Comparison of ENCODE assay signal across 9 cellular contexts in genomic region chr2:112032615-112033457, GRCh38. TPM values are rescaled to one million over a fixed set of nuclear protein-coding genes. Genes with fewer than 3 reads are reported as not detected.
A peak's percentile ranks its signal among the peaks of the same experiment; 100 is the strongest.
DNase-seq lines count a peak whose midpoint lies in the region; ATAC-seq and TF ChIP-seq lines count a peak whose summit lies in the region.
"Had no signal": no experiment of that assay in that cellular context is flagged by ENCODE, and none has a peak within 500 bp of the region (broad histone marks: within the 10 kb centered on the region; RNA-seq: fewer than 3 reads in every experiment).

No MANE protein-coding gene starts in this region.

- H3T11ph ChIP-seq in H9 (ENCODE audit: low read length) = no peak overlapping the region

- H3K4ac ChIP-seq in H9 (ENCODE audit: low read depth, low read length) = no peak overlapping the region

- no peak overlapping the region for H3K14ac ChIP-seq in H9 (ENCODE audit: insufficient read depth, low read length)

- H3K27me3 ChIP-seq in H9 (ENCODE audit: insufficient read depth, low read length) (no peaks in the 10 kb centered on the region), cardiac muscle cell (no peaks in the 10 kb centered on the region)

- no peak overlapping the region for H3K4me3 ChIP-seq in cardiac muscle cell
- H3K4me3 ChIP-seq in skeletal muscle cell (ENCODE audit: low read depth, low read length) = no peak overlapping the region

- no peak overlapping the region for H2BK20ac ChIP-seq in H9 (ENCODE audit: low read depth, low read length, poor library complexity, severe bottlenecking)

- DNase-seq in H9 = no peak
- peak in 1 of 2 donors; percentile 89 for DNase-seq in cardiac muscle cell (ENCODE audit: low read depth in 1 of 2, low spot score in 1 of 2)
- peak; percentile 41 for DNase-seq in skeletal muscle cell (ENCODE audit: low read depth)
- DNase-seq in UCSD-AML1 (lab: John Stamatoyannopoulos, UW; ENCODE audit: unreplicated experiment) = no peak
- DNase-seq in GM20000 (ENCODE audit: low spot score) = no peak
- DNase-seq: NCI-H2081 treated with DMSO at 0.1 percent for 48 hours had no signal

- H3K23me2 ChIP-seq in H9 (ENCODE audit: insufficient read length, low read depth, low read length, poor library complexity, severe bottlenecking) = no peaks in the 10 kb centered on the region

- no peak overlapping the region for H2BK12ac ChIP-seq in H9 (ENCODE audit: insufficient read length, low read depth, low read length)

- no CpG with 5 or more reads among the region's 4 CpGs for WGBS in H9 (ENCODE audit: extremely low coverage, insufficient read length, low lambda C conversion rate)

- no peak overlapping the region for H4K8ac ChIP-seq in H9 (replicated peaks; ENCODE audit: insufficient read length, low read depth, low read length)

- no peak overlapping the region for H3K4me3 Mint-ChIP-seq in H9

- no peaks in the 10 kb centered on the region for H3K79me1 ChIP-seq in H9 (ENCODE audit: insufficient read depth, low read depth, low read length, poor library complexity, severe bottlenecking)

- H3K4me1 Mint-ChIP-seq in H9 = peaks cover 20 to 25% of the 10 kb centered on the region in 2 experiments

- H3K9me3 ChIP-seq in H9 (ENCODE audit: control insufficient read depth, low read depth, low read length) (no peaks in the 10 kb centered on the region), cardiac muscle cell (ENCODE audit: low read depth) (no peaks in the 10 kb centered on the region)

- H2AFZ ChIP-seq in H9 (ENCODE audit: low read length) = no peak overlapping the region

- no peak overlapping the region for H2AK5ac ChIP-seq in H9 (ENCODE audit: insufficient read length, low read length)

- H4K91ac ChIP-seq in H9 (ENCODE audit: insufficient read length, low read depth, low read length) = no peak overlapping the region

- H3K27ac ChIP-seq in H9 (ENCODE audit: insufficient read length, low read depth, low read length) (no peak overlapping the region), cardiac muscle cell (no peak overlapping the region)

- H2BK120ac ChIP-seq in H9 (ENCODE audit: low read depth, low read length, poor library complexity, severe bottlenecking) = no peak overlapping the region

- no peaks in the 10 kb centered on the region for H4K20me1 ChIP-seq in H9 (ENCODE audit: control insufficient read depth, insufficient read depth, insufficient read length)

- TF ChIP-seq CTCF in H9 (conservative IDR thresholded peaks at IDR 0.05) (peak; percentile 24; the same call in 2 of the 3 replicates), cardiac muscle cell (IDR thresholded peaks at IDR 0.05; ENCODE audit: low read depth, low read length) (peak; percentile 39), GM20000 (IDR thresholded peaks at IDR 0.05; ENCODE audit: extremely low read depth, missing control alignments) (no peak)

- H3K4me1 ChIP-seq in H9 (ENCODE audit: insufficient read depth, low read length) = no peaks in the 10 kb centered on the region
- H3K4me1 ChIP-seq in cardiac muscle cell (ENCODE audit: low read depth) = peaks cover 11% of the 10 kb centered on the region

- no peak overlapping the region for H2BK5ac ChIP-seq in H9 (ENCODE audit: insufficient read length, low read length)

- H3K9me3 Mint-ChIP-seq in H9 = peaks cover 2 to 4% of the 10 kb centered on the region in 2 experiments; a peak in 2 of 5 replicates

- H2BK15ac ChIP-seq in H9 (ENCODE audit: low read depth, low read length) = no peak overlapping the region

- no peak overlapping the region for H3K23ac ChIP-seq in H9 (ENCODE audit: insufficient read length, low read depth, low read length)

- peaks cover 0 to 8% (median 0%) of the 10 kb centered on the region in 3 experiments; a peak in 3 of 7 replicates for H3K36me3 Mint-ChIP-seq in H9 (ENCODE audit: insufficient read depth in 1 of 3, low read depth in 3 of 3)

- no peak overlapping the region for H3K4me2 ChIP-seq in H9 (ENCODE audit: insufficient read depth, insufficient read length, low read length)

- H3K27me3 Mint-ChIP-seq in H9 (ENCODE audit: low read depth) = no peaks in the 10 kb centered on the region

- ATAC-seq in SK-N-SH treated with all-trans-retinoic acid at 6 μM for 48 hours = peak; percentile 90
- ATAC-seq in HG03354 (IDR thresholded peaks at IDR 0.05; ENCODE audit: poor library complexity, severe bottlenecking, unreplicated experiment) = no peak
- ATAC-seq in HG02588 (IDR thresholded peaks at IDR 0.05; ENCODE audit: unreplicated experiment) = no peak

- H3K79me2 ChIP-seq in H9 (ENCODE audit: insufficient read depth, low read length) = no peaks in the 10 kb centered on the region

- no peak overlapping the region for H3K9ac ChIP-seq in H9 (ENCODE audit: extremely low read depth, insufficient read length, low read length)

- H3K27ac Mint-ChIP-seq in H9 = peak overlapping the region in 1 of 3 experiments; percentile 77; a peak in 1 of 7 replicates

- no peak overlapping the region for H4K5ac ChIP-seq in H9 (ENCODE audit: insufficient read length, low read depth, low read length)

- no peak overlapping the region for H3K56ac ChIP-seq in H9 (ENCODE audit: insufficient read length, low read depth, low read length)

- H3K18ac ChIP-seq in H9 (ENCODE audit: insufficient read length, low read depth, low read length) = no peak overlapping the region

- H3K36me3 ChIP-seq in cardiac muscle cell = no peaks in the 10 kb centered on the region

TF ChIP-seq in SK-N-SH treated with all-trans-retinoic acid at 6 μM for 48 hours, 23 proteins besides CTCF, POLR2A, EP300 and RAD21:
- TF ChIP-seq CSRNP3 (CRISPR knock-in tag; IDR thresholded peaks at IDR 0.05) (no peak), POU6F1 (CRISPR knock-in tag; IDR thresholded peaks at IDR 0.05; ENCODE audit: borderline replicate concordance, low read depth) (no peak), ZNF8 (CRISPR knock-in tag; IDR thresholded peaks at IDR 0.05) (no peak)

RNA-seq across cellular contexts. Expression of gene TMEM87B, which starts 22.2 kb away (rescaled TPM):
- total RNA-seq in H9 (2021) (10.0 and 10.5 TPM in 2 replicates), cardiac muscle cell (4.6 and 7.3 TPM in 2 replicates)
- polyA plus RNA-seq in cardiac muscle cell = 12.1 and 14.2 TPM in 2 replicates
